Comparison of ENCODE assay signal across 1 cellular context in genomic region chr5:172770675-172771438, GRCh38.
TF ChIP-seq lines count a peak whose summit lies in the region.

TSS of gene DUSP1 (minus strand) at chr5:172771195. CDS start at chr5:172770952, 243 bp downstream.

TF ChIP-seq in HepG2, 621 proteins besides CTCF, POLR2A, EP300 and RAD21 (continued from another document and continues in another):
- no peak for TF ChIP-seq HNF1A (IDR thresholded peaks at IDR 0.05; ENCODE audit: low read depth)
- peak; percentile 50; the same call in 1 of the 2 replicates for TF ChIP-seq HNF1A (CRISPR knock-in tag; IDR thresholded peaks at IDR 0.05; ENCODE audit: borderline replicate concordance)
- TF ChIP-seq ZNF34 (CRISPR knock-in tag; IDR thresholded peaks at IDR 0.05; ENCODE audit: borderline replicate concordance) = 0 out of 2 replicates have a peak, but pooled peaks have one; percentile 37
- no peak; the same call in 1 of the 2 replicates for TF ChIP-seq NFYC (CRISPR knock-in tag; IDR thresholded peaks at IDR 0.05)
- TF ChIP-seq PBX3 (CRISPR knock-in tag; IDR thresholded peaks at IDR 0.05; ENCODE audit: borderline replicate concordance) = 0 out of 2 replicates have a peak, but pooled peaks have one; percentile 22
- 0 out of 2 replicates have a peak, but pooled peaks have one; percentile 85 for TF ChIP-seq ZNF546 (CRISPR knock-in tag; conservative IDR thresholded peaks at IDR 0.05)
- peak; percentile 97 for TF ChIP-seq DRAP1 (CRISPR knock-in tag; IDR thresholded peaks at IDR 0.05)
- peak; percentile 57 for TF ChIP-seq ZNF691 (CRISPR knock-in tag; IDR thresholded peaks at IDR 0.05; ENCODE audit: borderline replicate concordance, low read depth)
- TF ChIP-seq ZBTB38 (CRISPR knock-in tag; IDR thresholded peaks at IDR 0.05) = peak; percentile 60; the same call in 1 of the 2 replicates
- peak; percentile 73; the same call in 1 of the 2 replicates for TF ChIP-seq WIZ (CRISPR knock-in tag; IDR thresholded peaks at IDR 0.05)
- TF ChIP-seq GATAD1 (CRISPR knock-in tag; IDR thresholded peaks at IDR 0.05) = peak; percentile 41; the same call in 1 of the 2 replicates
- peak; percentile 43; the same call in 1 of the 3 replicates for TF ChIP-seq MXI1 (IDR thresholded peaks at IDR 0.05; ENCODE audit: borderline replicate concordance, low read depth, low read length)
- no peak for TF ChIP-seq IRF1 (CRISPR knock-in tag; IDR thresholded peaks at IDR 0.05; ENCODE audit: low read depth)
- TF ChIP-seq MTERF4 (CRISPR knock-in tag; IDR thresholded peaks at IDR 0.05) = peak; percentile 85
- peak; percentile 99 for TF ChIP-seq POLR2G (IDR thresholded peaks at IDR 0.05; ENCODE audit: low read depth, low read length)
- no peak for TF ChIP-seq MAX (IDR thresholded peaks at IDR 0.05)
- peak; percentile 53; the same call in 1 of the 2 replicates for TF ChIP-seq ZNF292 (CRISPR knock-in tag; IDR thresholded peaks at IDR 0.05; ENCODE audit: borderline replicate concordance, low read depth)
- peak; percentile 85 for TF ChIP-seq ZNF563 (CRISPR knock-in tag; IDR thresholded peaks at IDR 0.05)
- TF ChIP-seq ZNF326 (CRISPR knock-in tag; IDR thresholded peaks at IDR 0.05; ENCODE audit: borderline replicate concordance) = 0 out of 2 replicates have a peak, but pooled peaks have one; percentile 19
- TF ChIP-seq SOX13 (IDR thresholded peaks at IDR 0.05) = no peak; the same call in 1 of the 2 replicates
- peak; percentile 62 to 63; a peak in 2 of 4 replicates for TF ChIP-seq SOX13 (CRISPR knock-in tag; conservative IDR thresholded peaks at IDR 0.05 in 1 of 2, IDR thresholded peaks at IDR 0.05 in 1 of 2)
- TF ChIP-seq PRMT3 (CRISPR knock-in tag; IDR thresholded peaks at IDR 0.05; ENCODE audit: borderline replicate concordance, low read depth) = 0 out of 2 replicates have a peak, but pooled peaks have one; percentile 1
- TF ChIP-seq USF2 (IDR thresholded peaks at IDR 0.05; ENCODE audit: low read depth, low read length) = peak; percentile 87
- peak; percentile 82 for TF ChIP-seq USF2 (CRISPR knock-in tag; IDR thresholded peaks at IDR 0.05; ENCODE audit: borderline replicate concordance)
- peak; percentile 58 for TF ChIP-seq FOXM1 (CRISPR knock-in tag; IDR thresholded peaks at IDR 0.05)
- no peak for TF ChIP-seq ARNT (IDR thresholded peaks at IDR 0.05)
- no peak for TF ChIP-seq ZNF142 (CRISPR knock-in tag; IDR thresholded peaks at IDR 0.05)
- no peak for TF ChIP-seq FOXA1 (IDR thresholded peaks at IDR 0.05)
- TF ChIP-seq FOXA1 (CRISPR knock-in tag; IDR thresholded peaks at IDR 0.05) = peak; percentile 41; the same call in 1 of the 2 replicates
- no peak for TF ChIP-seq DZIP1 (CRISPR knock-in tag; IDR thresholded peaks at IDR 0.05)
- TF ChIP-seq RBM39 (IDR thresholded peaks at IDR 0.05; ENCODE audit: low read depth, low read length, poor library complexity, severe bottlenecking) = peak; percentile 94
- TF ChIP-seq ZNF354B (CRISPR knock-in tag; IDR thresholded peaks at IDR 0.05) = peak; percentile 73; the same call in 1 of the 2 replicates
- TF ChIP-seq THRA (CRISPR knock-in tag; IDR thresholded peaks at IDR 0.05; ENCODE audit: borderline replicate concordance) = no peak; the same call in 1 of the 2 replicates
- peak; percentile 77; the same call in 1 of the 2 replicates for TF ChIP-seq ZSCAN21 (CRISPR knock-in tag; IDR thresholded peaks at IDR 0.05; ENCODE audit: borderline replicate concordance)
- no peak for TF ChIP-seq ZNF12 (CRISPR knock-in tag; IDR thresholded peaks at IDR 0.05)
